In the genomic region with DNA sequence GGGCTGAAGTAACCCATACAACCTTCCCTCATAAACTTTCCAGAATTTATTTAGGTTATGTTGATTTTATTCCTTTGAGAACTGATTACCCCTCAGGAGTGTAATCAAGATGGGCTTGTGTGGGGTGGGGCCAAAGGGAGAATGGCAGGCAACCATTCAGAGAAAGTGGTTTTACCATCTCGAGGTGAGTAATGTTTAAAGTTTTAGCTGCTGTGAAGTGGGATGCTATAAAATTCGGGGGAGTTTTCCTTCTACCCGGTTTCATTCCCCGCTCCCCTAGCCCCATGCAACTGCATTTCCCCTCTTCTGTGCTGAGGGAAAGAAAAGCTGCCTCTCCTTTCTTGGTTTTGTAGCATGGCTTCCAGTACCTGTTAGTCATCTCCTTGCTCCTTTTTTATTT, we compare ENCODE assay signal across 18 cellular contexts. TPM values are rescaled to one million over a fixed set of nuclear protein-coding genes. Genes with fewer than 3 reads are reported as not detected.
DNase-seq lines count a peak whose midpoint lies in the region; ATAC-seq and TF ChIP-seq lines count a peak whose summit lies in the region.
"Had no signal": no experiment of that assay in that cellular context is flagged by ENCODE, and none has a peak within 500 bp of the region (broad histone marks: within the 10 kb centered on the region; RNA-seq: fewer than 3 reads in every experiment).

No MANE protein-coding gene starts in this region.

- no peak overlapping the region for H3K4me3 ChIP-seq in right atrium auricular region
- H3K4me3 ChIP-seq: left lung, mucosa of descending colon, tibial nerve had no signal

- H3K36me3 ChIP-seq in right atrium auricular region: no peaks in the 10 kb centered on the region
- H3K36me3 ChIP-seq: left lung, tibial nerve had no signal

- H3K9me3 ChIP-seq in right atrium auricular region: no peaks in the 10 kb centered on the region
- H3K9me3 ChIP-seq: Caco-2, left lung, mucosa of descending colon, tibial nerve had no signal

- H3K27ac ChIP-seq in right atrium auricular region (peak overlapping the region; percentile 30 to 43), substantia nigra (ENCODE audit: low read depth, low read length, poor library complexity, severe bottlenecking) (peak overlapping the region; percentile 91)
- H3K27ac ChIP-seq: left lung, tibial nerve had no signal

- H3K4me1 ChIP-seq in right atrium auricular region: peaks cover 0 to 76% of the 10 kb centered on the region in 2 donors

- TF ChIP-seq CTCF in right atrium auricular region (IDR thresholded peaks at IDR 0.05): no peak

- intact Hi-C loops in left cardiac atrium (cut with DNase I) (no loop called here), left colon (cut with DNase I, micrococcal nuclease) (no loop called here)

- H3K27me3 ChIP-seq in right atrium auricular region: no peaks in the 10 kb centered on the region
- H3K27me3 ChIP-seq: left lung, tibial nerve had no signal

- no peak for DNase-seq in right atrium auricular region (ENCODE audit: low spot score)
- DNase-seq in left cardiac atrium: no peak
- peak; percentile 4 for DNase-seq in NCI-H69 (lab: John Stamatoyannopoulos, UW)
- no peak for DNase-seq in left colon
- DNase-seq in substantia nigra (lab: John Stamatoyannopoulos, UW): no peak
- no peak for DNase-seq in NCI-H526 treated with DMSO at 0.1 percent for 48 hours (lab: John Stamatoyannopoulos, UW)
- DNase-seq: activated CD4-positive, alpha-beta T cell treated with anti-CD3 and anti-CD28 coated beads, Interleukin-2, amount 10 ng/mL, durations not matched to agents 7 days and 5 days; amniotic stem cell; Caco-2; Kasumi-1; left lung; mucosa of descending colon; NCI-H1092 treated with DMSO at 0.1 percent for 48 hours; NCI-H526; Right ventricle myocardium superior; SW 1271 had no signal

- ATAC-seq in left cardiac atrium: no peak
- peak; percentile 21 for ATAC-seq in left colon
- ATAC-seq in HG03432 (IDR thresholded peaks at IDR 0.05; ENCODE audit: unreplicated experiment): no peak
- ATAC-seq: left lung, mucosa of descending colon had no signal

RNA-seq across cellular contexts. Expression of a gene that starts 34.7 kb away (rescaled TPM):
- total RNA-seq in right atrium auricular region: 10 to 100 TPM; 47.5 to 50.4 TPM
- 10 to 100 TPM; 59.5 to 74.6 TPM for total RNA-seq in left cardiac atrium
- 10 to 100 TPM; 24.9 to 37.5 TPM for total RNA-seq in left colon
